2 cellular contexts compared by ENCODE assay signal in genomic region chr6:27091661-27092315, GRCh38.
A peak's percentile ranks its signal among the peaks of the same experiment; 100 is the strongest.
TF ChIP-seq lines count a peak whose summit lies in the region.

No MANE protein-coding gene starts in this region.

TF ChIP-seq in IMR-90, 13 proteins besides CTCF, POLR2A, EP300 and RAD21 (continued from another document):
- TF ChIP-seq SMC3 (IDR thresholded peaks at IDR 0.05; ENCODE audit: low read depth, low read length) (no peak), MXI1 (IDR thresholded peaks at IDR 0.05; ENCODE audit: borderline replicate concordance, low read depth, low read length) (no peak), BHLHE40 (IDR thresholded peaks at IDR 0.05; ENCODE audit: low read depth, low read length) (peak; percentile 97), FOS (IDR thresholded peaks at IDR 0.05; ENCODE audit: low read depth, low read length) (peak; percentile 83), MAFK (IDR thresholded peaks at IDR 0.05; ENCODE audit: low read depth, low read length) (no peak), CHD1 (IDR thresholded peaks at IDR 0.05; ENCODE audit: low read depth, low read length) (no peak), RFX5 (IDR thresholded peaks at IDR 0.05; ENCODE audit: low read depth, low read length) (no peak), CEBPB (IDR thresholded peaks at IDR 0.05; ENCODE audit: low read depth, low read length) (no peak), ELK1 (IDR thresholded peaks at IDR 0.05; ENCODE audit: borderline replicate concordance, low read depth, low read length) (no peak), USF2 (IDR thresholded peaks at IDR 0.05; ENCODE audit: low read depth, low read length) (no peak)

TF ChIP-seq in endothelial cell of umbilical vein, 7 proteins besides CTCF, POLR2A, EP300 and RAD21 (continued from another document):
- TF ChIP-seq JUN (IDR thresholded peaks at IDR 0.05; ENCODE audit: borderline replicate concordance, insufficient read depth, insufficient read length, low read depth) (no peak), EZH2 (IDR thresholded peaks at IDR 0.05; ENCODE audit: borderline replicate concordance, low read depth, low read length, severe bottlenecking) (no peak), POLR2AphosphoS5 (IDR thresholded peaks at IDR 0.05; ENCODE audit: insufficient read depth, low read depth, low read length) (peak; percentile 27), FOS (IDR thresholded peaks at IDR 0.05; ENCODE audit: borderline replicate concordance, insufficient read depth, low read length) (no peak), MYC (IDR thresholded peaks at IDR 0.05; ENCODE audit: low read depth, low read length) (no peak), MAX (IDR thresholded peaks at IDR 0.05; ENCODE audit: insufficient read depth, insufficient read length) (no peak)
